Comparison of ENCODE assay signal across 8 cellular contexts in the genomic region with DNA sequence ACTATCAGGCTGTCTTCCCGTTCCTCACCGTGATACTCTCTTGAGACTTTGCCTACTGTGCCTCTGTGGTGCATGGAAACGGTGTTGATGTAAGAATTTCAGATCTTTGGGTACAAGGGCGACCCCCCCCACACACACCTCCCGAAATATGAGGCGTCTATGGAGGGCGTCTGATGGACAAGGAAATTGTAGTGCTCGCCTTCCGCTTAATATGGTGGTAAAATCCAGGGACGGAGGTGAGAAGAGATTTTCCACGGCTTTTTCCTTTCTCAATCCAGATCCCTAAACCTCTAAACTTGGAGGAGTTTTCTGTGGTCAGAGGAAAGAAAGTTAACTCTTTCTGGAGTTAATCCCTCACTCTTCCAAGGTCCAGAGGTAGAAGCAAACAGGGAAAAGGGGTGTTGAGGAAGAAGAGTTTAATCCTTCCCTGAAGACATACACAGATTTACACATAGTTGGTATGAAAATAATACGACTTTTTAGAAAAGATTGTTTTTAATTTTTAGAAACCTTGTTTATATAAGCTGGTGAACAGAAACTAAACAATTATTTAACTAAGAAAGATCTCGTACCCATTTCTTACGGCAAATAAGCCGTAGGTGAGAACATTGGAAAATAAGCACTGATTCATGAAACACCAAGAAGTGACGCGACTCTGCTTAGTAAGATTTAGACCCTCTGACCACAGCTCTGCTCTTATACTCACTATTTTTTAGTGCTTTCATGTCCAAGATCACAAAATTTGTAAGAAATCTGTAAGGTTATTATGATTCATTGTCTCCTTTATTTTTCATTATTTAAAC. TPM values are rescaled to one million over a fixed set of nuclear protein-coding genes. Genes with fewer than 3 reads are reported as not detected.
DNase-seq lines count a peak whose midpoint lies in the region; ATAC-seq and TF ChIP-seq lines count a peak whose summit lies in the region.

No MANE protein-coding gene starts in this region.

- peak overlapping the region; percentile 84 for H3K4me3 ChIP-seq in cardiac muscle cell
- H3K4me3 ChIP-seq in NB4 (ENCODE audit: low read depth, low read length) = peak overlapping the region; percentile 57

- ATAC-seq in left ventricle myocardium superior = no peak
- ATAC-seq in naive thymus-derived CD8-positive, alpha-beta T cell = peak; percentile 11 to 15

- DNase-seq in cardiac muscle cell (ENCODE audit: low read depth in 1 of 2, low spot score in 1 of 2) (peak; percentile 32 to 52), left ventricle myocardium superior (no peak), NB4 (ENCODE audit: low read depth) (no peak), dermis blood vessel endothelial cell (peak; percentile 27), OCI-M2 (lab: John Stamatoyannopoulos, UW; ENCODE audit: unreplicated experiment) (no peak), KG1 (lab: John Stamatoyannopoulos, UW) (no peak)
- DNase-seq in naive thymus-derived CD8-positive, alpha-beta T cell = no peak
- no peak for DNase-seq in activated naive CD4-positive, alpha-beta T cell (lab: John Stamatoyannopoulos, UW)

- TF ChIP-seq POLR2A in NB4 (IDR thresholded peaks at IDR 0.05; ENCODE audit: extremely low read depth, insufficient read length) = no peak

- TF ChIP-seq CTCF in cardiac muscle cell (IDR thresholded peaks at IDR 0.05; ENCODE audit: low read depth, low read length) = no peak
- no peak for TF ChIP-seq CTCF in NB4 (IDR thresholded peaks at IDR 0.05; ENCODE audit: low read depth, low read length)

- peaks cover 0 to 2% (median 0%) of the 10 kb centered on the region in 5 donors for H3K27me3 Mint-ChIP-seq in naive thymus-derived CD8-positive, alpha-beta T cell

- H3K4me1 ChIP-seq in cardiac muscle cell (ENCODE audit: low read depth) = peaks cover 5% of the 10 kb centered on the region

- no peaks in the 10 kb centered on the region for H3K9me3 Mint-ChIP-seq in naive thymus-derived CD8-positive, alpha-beta T cell

- H3K36me3 Mint-ChIP-seq in naive thymus-derived CD8-positive, alpha-beta T cell = no peaks in the 10 kb centered on the region

- no peaks in the 10 kb centered on the region for H3K36me3 ChIP-seq in cardiac muscle cell

- POLR2A ChIA-PET in naive thymus-derived CD8-positive, alpha-beta T cell (lab: Charles Lee) = interaction anchor here (0.6 to 3.7 kb wide), 10 partner anchors 8 to 272 kb away, joined by 3 to 65 read pairs (median 7); partner anchors contain the start of genes APEX1, PARP2, PIP4P1 and RNASE4

- peaks cover 0 to 15% (median 2%) of the 10 kb centered on the region in 4 donors for H3K4me1 Mint-ChIP-seq in naive thymus-derived CD8-positive, alpha-beta T cell

- peak overlapping the region; percentile 78 for H3K27ac ChIP-seq in cardiac muscle cell

- peak overlapping the region in 1 of 10 donors; percentile 3 for H3K4me3 Mint-ChIP-seq in naive thymus-derived CD8-positive, alpha-beta T cell

- peak overlapping the region in 1 of 10 donors; percentile 17 for H3K27ac Mint-ChIP-seq in naive thymus-derived CD8-positive, alpha-beta T cell

- no peaks in the 10 kb centered on the region for H3K27me3 ChIP-seq in cardiac muscle cell

- intact Hi-C loops in left ventricle myocardium superior (cut with micrococcal nuclease) = loop anchor here (5.0 kb wide), 1 partner anchor 68 kb away; the partner anchor contains the start of gene RNASE4

- no peaks in the 10 kb centered on the region for H3K9me3 ChIP-seq in cardiac muscle cell (ENCODE audit: low read depth)

RNA-seq across cellular contexts. Expression of gene RNASE12, which starts 23.1 kb away (rescaled TPM):
- total RNA-seq in cardiac muscle cell = not detected in 2 replicates
- polyA plus RNA-seq in cardiac muscle cell = not detected in 2 replicates
- not detected for total RNA-seq in left ventricle myocardium superior
- total RNA-seq in dermis blood vessel endothelial cell = not detected in 2 replicates
- total RNA-seq in naive thymus-derived CD8-positive, alpha-beta T cell = not detected
- polyA plus RNA-seq in naive thymus-derived CD8-positive, alpha-beta T cell = not detected

RNA-seq across cellular contexts. Expression of gene RNASE11, which starts 26.4 kb away (rescaled TPM):
- total RNA-seq in cardiac muscle cell (not detected in 2 replicates), left ventricle myocardium superior (not detected), dermis blood vessel endothelial cell (not detected in 2 replicates)
- polyA plus RNA-seq in cardiac muscle cell = not detected in 2 replicates
- not detected for total RNA-seq in naive thymus-derived CD8-positive, alpha-beta T cell
- not detected for polyA plus RNA-seq in naive thymus-derived CD8-positive, alpha-beta T cell

RNA-seq across cellular contexts. Expression of gene OR6S1, which starts 27.3 kb away (rescaled TPM):
- total RNA-seq in cardiac muscle cell (not detected in 2 replicates), left ventricle myocardium superior (not detected), dermis blood vessel endothelial cell (not detected in 2 replicates)
- polyA plus RNA-seq in cardiac muscle cell = not detected in 2 replicates
- total RNA-seq in naive thymus-derived CD8-positive, alpha-beta T cell = not detected
- not detected for polyA plus RNA-seq in naive thymus-derived CD8-positive, alpha-beta T cell

RNA-seq across cellular contexts. Expression of gene RNASE9, which starts 53.4 kb away (rescaled TPM):
- total RNA-seq in cardiac muscle cell = not detected in 2 replicates
- polyA plus RNA-seq in cardiac muscle cell = not detected in 2 replicates
- not detected for total RNA-seq in left ventricle myocardium superior
- total RNA-seq in dermis blood vessel endothelial cell = not detected in 2 replicates
- total RNA-seq in naive thymus-derived CD8-positive, alpha-beta T cell = not detected
- not detected for polyA plus RNA-seq in naive thymus-derived CD8-positive, alpha-beta T cell

Comparison
In these comparisons a context has a peak if more than half of its experiments do, and no peak if none do; other contexts are left out.
1. DNase-seq: peak in cardiac muscle cell (2 of 2) and dermis blood vessel endothelial cell (single experiment); none in left ventricle myocardium superior (single experiment), NB4 (single experiment), naive thymus-derived CD8-positive, alpha-beta T cell (0 of 10), OCI-M2 (single experiment), KG1 (single experiment) and activated naive CD4-positive, alpha-beta T cell (0 of 4).